ENCODE assay signal across 1 cellular context in the genomic region with DNA sequence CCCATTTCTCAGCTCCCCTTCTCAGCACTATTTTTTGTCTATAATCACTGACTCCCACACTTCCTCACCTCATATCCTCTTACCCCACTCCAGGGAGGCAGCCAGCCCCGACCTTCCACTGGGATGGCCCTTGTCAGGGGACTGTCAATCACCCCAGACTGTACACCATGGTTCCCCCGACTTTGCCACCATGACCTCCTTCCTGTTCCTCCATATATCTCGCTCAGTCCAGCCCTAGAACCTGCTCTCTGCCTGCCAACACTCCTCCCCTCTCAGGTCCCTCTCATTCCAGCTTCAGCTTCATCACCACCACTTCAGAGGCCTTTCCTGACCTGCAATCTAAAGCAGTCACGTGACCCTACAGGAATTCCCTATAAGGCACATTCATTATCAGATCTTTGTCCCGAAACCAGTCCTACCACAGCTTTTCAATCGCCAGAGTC.
TF ChIP-seq lines count a peak whose summit lies in the region.

No MANE protein-coding gene starts in this region.

TF ChIP-seq in K562, 482 proteins besides CTCF, POLR2A, EP300 and RAD21 (continued from another document):
- TF ChIP-seq, protein P1, sequence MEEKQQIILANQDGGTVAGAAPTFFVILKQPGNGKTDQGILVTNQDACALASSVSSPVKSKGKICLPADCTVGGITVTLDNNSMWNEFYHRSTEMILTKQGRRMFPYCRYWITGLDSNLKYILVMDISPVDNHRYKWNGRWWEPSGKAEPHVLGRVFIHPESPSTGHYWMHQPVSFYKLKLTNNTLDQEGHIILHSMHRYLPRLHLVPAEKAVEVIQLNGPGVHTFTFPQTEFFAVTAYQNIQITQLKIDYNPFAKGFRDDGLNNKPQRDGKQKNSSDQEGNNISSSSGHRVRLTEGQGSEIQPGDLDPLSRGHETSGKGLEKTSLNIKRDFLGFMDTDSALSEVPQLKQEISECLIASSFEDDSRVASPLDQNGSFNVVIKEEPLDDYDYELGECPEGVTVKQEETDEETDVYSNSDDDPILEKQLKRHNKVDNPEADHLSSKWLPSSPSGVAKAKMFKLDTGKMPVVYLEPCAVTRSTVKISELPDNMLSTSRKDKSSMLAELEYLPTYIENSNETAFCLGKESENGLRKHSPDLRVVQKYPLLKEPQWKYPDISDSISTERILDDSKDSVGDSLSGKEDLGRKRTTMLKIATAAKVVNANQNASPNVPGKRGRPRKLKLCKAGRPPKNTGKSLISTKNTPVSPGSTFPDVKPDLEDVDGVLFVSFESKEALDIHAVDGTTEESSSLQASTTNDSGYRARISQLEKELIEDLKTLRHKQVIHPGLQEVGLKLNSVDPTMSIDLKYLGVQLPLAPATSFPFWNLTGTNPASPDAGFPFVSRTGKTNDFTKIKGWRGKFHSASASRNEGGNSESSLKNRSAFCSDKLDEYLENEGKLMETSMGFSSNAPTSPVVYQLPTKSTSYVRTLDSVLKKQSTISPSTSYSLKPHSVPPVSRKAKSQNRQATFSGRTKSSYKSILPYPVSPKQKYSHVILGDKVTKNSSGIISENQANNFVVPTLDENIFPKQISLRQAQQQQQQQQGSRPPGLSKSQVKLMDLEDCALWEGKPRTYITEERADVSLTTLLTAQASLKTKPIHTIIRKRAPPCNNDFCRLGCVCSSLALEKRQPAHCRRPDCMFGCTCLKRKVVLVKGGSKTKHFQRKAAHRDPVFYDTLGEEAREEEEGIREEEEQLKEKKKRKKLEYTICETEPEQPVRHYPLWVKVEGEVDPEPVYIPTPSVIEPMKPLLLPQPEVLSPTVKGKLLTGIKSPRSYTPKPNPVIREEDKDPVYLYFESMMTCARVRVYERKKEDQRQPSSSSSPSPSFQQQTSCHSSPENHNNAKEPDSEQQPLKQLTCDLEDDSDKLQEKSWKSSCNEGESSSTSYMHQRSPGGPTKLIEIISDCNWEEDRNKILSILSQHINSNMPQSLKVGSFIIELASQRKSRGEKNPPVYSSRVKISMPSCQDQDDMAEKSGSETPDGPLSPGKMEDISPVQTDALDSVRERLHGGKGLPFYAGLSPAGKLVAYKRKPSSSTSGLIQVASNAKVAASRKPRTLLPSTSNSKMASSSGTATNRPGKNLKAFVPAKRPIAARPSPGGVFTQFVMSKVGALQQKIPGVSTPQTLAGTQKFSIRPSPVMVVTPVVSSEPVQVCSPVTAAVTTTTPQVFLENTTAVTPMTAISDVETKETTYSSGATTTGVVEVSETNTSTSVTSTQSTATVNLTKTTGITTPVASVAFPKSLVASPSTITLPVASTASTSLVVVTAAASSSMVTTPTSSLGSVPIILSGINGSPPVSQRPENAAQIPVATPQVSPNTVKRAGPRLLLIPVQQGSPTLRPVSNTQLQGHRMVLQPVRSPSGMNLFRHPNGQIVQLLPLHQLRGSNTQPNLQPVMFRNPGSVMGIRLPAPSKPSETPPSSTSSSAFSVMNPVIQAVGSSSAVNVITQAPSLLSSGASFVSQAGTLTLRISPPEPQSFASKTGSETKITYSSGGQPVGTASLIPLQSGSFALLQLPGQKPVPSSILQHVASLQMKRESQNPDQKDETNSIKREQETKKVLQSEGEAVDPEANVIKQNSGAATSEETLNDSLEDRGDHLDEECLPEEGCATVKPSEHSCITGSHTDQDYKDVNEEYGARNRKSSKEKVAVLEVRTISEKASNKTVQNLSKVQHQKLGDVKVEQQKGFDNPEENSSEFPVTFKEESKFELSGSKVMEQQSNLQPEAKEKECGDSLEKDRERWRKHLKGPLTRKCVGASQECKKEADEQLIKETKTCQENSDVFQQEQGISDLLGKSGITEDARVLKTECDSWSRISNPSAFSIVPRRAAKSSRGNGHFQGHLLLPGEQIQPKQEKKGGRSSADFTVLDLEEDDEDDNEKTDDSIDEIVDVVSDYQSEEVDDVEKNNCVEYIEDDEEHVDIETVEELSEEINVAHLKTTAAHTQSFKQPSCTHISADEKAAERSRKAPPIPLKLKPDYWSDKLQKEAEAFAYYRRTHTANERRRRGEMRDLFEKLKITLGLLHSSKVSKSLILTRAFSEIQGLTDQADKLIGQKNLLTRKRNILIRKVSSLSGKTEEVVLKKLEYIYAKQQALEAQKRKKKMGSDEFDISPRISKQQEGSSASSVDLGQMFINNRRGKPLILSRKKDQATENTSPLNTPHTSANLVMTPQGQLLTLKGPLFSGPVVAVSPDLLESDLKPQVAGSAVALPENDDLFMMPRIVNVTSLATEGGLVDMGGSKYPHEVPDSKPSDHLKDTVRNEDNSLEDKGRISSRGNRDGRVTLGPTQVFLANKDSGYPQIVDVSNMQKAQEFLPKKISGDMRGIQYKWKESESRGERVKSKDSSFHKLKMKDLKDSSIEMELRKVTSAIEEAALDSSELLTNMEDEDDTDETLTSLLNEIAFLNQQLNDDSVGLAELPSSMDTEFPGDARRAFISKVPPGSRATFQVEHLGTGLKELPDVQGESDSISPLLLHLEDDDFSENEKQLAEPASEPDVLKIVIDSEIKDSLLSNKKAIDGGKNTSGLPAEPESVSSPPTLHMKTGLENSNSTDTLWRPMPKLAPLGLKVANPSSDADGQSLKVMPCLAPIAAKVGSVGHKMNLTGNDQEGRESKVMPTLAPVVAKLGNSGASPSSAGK (IDR thresholded peaks at IDR 0.05): no peak
- no peak for TF ChIP-seq NBN (IDR thresholded peaks at IDR 0.05; ENCODE audit: low read depth)
